ENCODE assay signal across 8 cellular contexts in the genomic region with DNA sequence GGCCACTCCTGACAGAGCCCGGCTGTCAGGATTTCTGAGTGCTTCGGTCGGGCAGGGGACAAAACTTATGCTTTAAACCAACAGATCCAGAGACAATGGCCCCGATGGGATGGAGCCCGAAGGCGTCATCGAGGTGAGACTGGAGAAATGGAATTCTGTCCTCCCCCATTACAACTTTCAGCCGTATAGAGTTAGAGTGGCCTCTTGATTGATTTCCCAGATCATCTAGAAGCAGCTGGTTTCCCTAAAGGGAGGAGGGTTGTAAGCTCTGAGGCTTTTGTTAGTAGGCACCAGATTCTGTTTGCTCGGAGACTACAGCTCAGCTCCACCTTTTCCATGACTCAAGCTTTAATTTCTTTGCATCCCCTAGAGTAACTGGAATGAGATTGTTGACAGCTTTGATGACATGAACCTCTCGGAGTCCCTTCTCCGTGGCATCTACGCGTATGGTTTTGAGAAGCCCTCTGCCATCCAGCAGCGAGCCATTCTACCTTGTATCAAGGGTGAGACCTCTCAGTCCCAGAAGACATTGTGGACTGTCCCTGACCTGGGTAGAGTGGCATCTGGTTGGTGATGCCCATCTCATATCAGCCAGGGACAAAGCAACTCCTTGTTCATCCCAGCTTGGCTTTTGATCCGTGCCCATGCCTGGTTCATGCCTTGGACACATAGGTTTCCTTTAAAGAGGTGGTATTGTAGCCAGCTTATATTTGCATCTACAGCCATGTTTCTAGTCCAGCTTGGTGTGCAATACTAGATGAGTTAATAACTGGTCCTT. TPM values are rescaled to one million over a fixed set of nuclear protein-coding genes. Genes with fewer than 3 reads are reported as not detected.
A peak's percentile ranks its signal among the peaks of the same experiment; 100 is the strongest.
DNase-seq lines count a peak whose midpoint lies in the region; ATAC-seq and TF ChIP-seq lines count a peak whose summit lies in the region.

No MANE protein-coding gene starts in this region.

- H3K36me3 Mint-ChIP-seq in naive B cell: peaks cover 15 to 17% of the 10 kb centered on the region in 2 donors

- peaks cover 45% of the 10 kb centered on the region for H4K20me1 ChIP-seq in Karpas-422 (ENCODE audit: insufficient read depth, low read depth, low read length)

- H3K4me3 ChIP-seq in BJ (ENCODE audit: low read depth, low read length) (peak overlapping the region; percentile 100), Karpas-422 (ENCODE audit: low read length) (peak overlapping the region; percentile 96), choroid plexus epithelial cell (ENCODE audit: low read depth, low read length) (peak overlapping the region; percentile 99)

- H3K27ac Mint-ChIP-seq in naive B cell: peak overlapping the region; percentile 70 to 100 (median 99)

- CTCF ChIA-PET in BJ (lab: Yijun Ruan, JAX): interaction anchor here (0.6 to 4.5 kb wide), 8 partner anchors 9 to 142 kb away, joined by 3 to 29 read pairs (median 3); a partner anchor contains a TSS

- H3K4me2 ChIP-seq in Karpas-422 (ENCODE audit: low read depth, low read length, poor library complexity, severe bottlenecking): peak overlapping the region; percentile 81

- no peaks in the 10 kb centered on the region for H3K9me2 ChIP-seq in Karpas-422 (replicated peaks; ENCODE audit: insufficient read depth, low read length)

- no peaks in the 10 kb centered on the region for H3K27me3 Mint-ChIP-seq in naive B cell

- POLR2A ChIA-PET in BJ (lab: Charles Lee): interaction anchor here (0.6 to 1.8 kb wide), 6 partner anchors 9 to 224 kb away, joined by 3 to 16 read pairs (median 5); a partner anchor contains a TSS

- peak overlapping the region; percentile 95 to 100 (median 98) for H3K4me3 Mint-ChIP-seq in naive B cell

- H3K9me3 Mint-ChIP-seq in naive B cell: peaks cover 0 to 1% (median 0%) of the 10 kb centered on the region in 7 donors

- peaks cover 38% of the 10 kb centered on the region for H3K79me2 ChIP-seq in Karpas-422 (ENCODE audit: low read length)

- peaks cover 61% of the 10 kb centered on the region for H3K4me1 ChIP-seq in Karpas-422 (ENCODE audit: low read length)

- H3K9ac ChIP-seq in Karpas-422 (ENCODE audit: low read length): peak overlapping the region; percentile 99

- DNase-seq in BJ (ENCODE audit: low read depth): no peak
- no peak for DNase-seq in Karpas-422
- DNase-seq in choroid plexus epithelial cell (ENCODE audit: low read depth): peak; percentile 39
- no peak for DNase-seq in naive B cell
- no peak for DNase-seq in activated gamma-delta T cell treated with Interleukin-2 at 50 U/mL for 16 hours
- DNase-seq in NCI-H1930 (lab: John Stamatoyannopoulos, UW): no peak

- no peaks in the 10 kb centered on the region for H3K9me3 ChIP-seq in Karpas-422 (ENCODE audit: low read length)

- ATAC-seq in naive B cell (ENCODE audit: low read depth in 2 of 2): no peak
- ATAC-seq in HG03139 (IDR thresholded peaks at IDR 0.05; ENCODE audit: unreplicated experiment): no peak
- no peak for ATAC-seq in GM21381 (IDR thresholded peaks at IDR 0.05; ENCODE audit: unreplicated experiment)

- TF ChIP-seq CTCF in BJ (IDR thresholded peaks at IDR 0.05; ENCODE audit: insufficient read depth, low read depth, low read length) (no peak), choroid plexus epithelial cell (conservative IDR thresholded peaks at IDR 0.05; ENCODE audit: low read depth, low read length) (no peak)

- H2AFZ ChIP-seq in Karpas-422 (ENCODE audit: low read length): no peak overlapping the region

- H3K27ac ChIP-seq in Karpas-422 (ENCODE audit: low read length): peak overlapping the region; percentile 91

- H3K4me1 Mint-ChIP-seq in naive B cell: peaks cover 32 to 64% (median 50%) of the 10 kb centered on the region in 3 donors

- peaks cover 51% of the 10 kb centered on the region for H3K36me3 ChIP-seq in BJ (ENCODE audit: control insufficient read depth, insufficient read depth, low read length)
- peaks cover 61% of the 10 kb centered on the region for H3K36me3 ChIP-seq in Karpas-422 (ENCODE audit: insufficient read depth, low read length)

- H3K27me3 ChIP-seq in BJ (ENCODE audit: control insufficient read depth, insufficient read depth, low read length) (no peaks in the 10 kb centered on the region), Karpas-422 (ENCODE audit: low read length) (no peaks in the 10 kb centered on the region)

RNA-seq across cellular contexts. Expression of a gene that starts 5.1 kb away (rescaled TPM):
- polyA plus RNA-seq in BJ (2011; rRNA removed) (58.2 and 93.2 TPM in 2 replicates), naive B cell (ENCODE audit: low read depth in 6 of 6) (1 to 10 TPM; 3.3 to 7.4 (median 6.8) TPM)
- polyA minus RNA-seq in BJ (2011; rRNA and poly(A)+ RNA removed): 11.8 and 15.2 TPM in 2 replicates
- total RNA-seq in Karpas-422 (2014; rRNA removed; shearing (Covaris generic); ENCODE audit: low replicate concordance): 3.8 and 6.0 TPM in 2 replicates

RNA-seq across cellular contexts. Expression of a gene that starts 9.3 kb away (rescaled TPM):
- polyA plus RNA-seq in BJ (2011; rRNA removed) (142 and 174 TPM in 2 replicates), naive B cell (ENCODE audit: low read depth in 6 of 6) (10 to 100 TPM; 27.8 to 59.7 (median 43.1) TPM)
- polyA minus RNA-seq in BJ (2011; rRNA and poly(A)+ RNA removed): 32.9 and 94.4 TPM in 2 replicates
- total RNA-seq in Karpas-422 (2014; rRNA removed; shearing (Covaris generic); ENCODE audit: low replicate concordance): 25.4 and 27.0 TPM in 2 replicates

RNA-seq across cellular contexts. Expression of a gene that starts 12.6 kb away (rescaled TPM):
- polyA plus RNA-seq in BJ (2011; rRNA removed): 69.8 and 72.2 TPM in 2 replicates
- polyA minus RNA-seq in BJ (2011; rRNA and poly(A)+ RNA removed): 39.0 and 67.7 TPM in 2 replicates
- 62.8 and 96.1 TPM in 2 replicates for total RNA-seq in Karpas-422 (2014; rRNA removed; shearing (Covaris generic); ENCODE audit: low replicate concordance)
- 10 to 100 TPM; 16.0 to 21.9 (median 18.2) TPM for polyA plus RNA-seq in naive B cell (ENCODE audit: low read depth in 6 of 6)

RNA-seq across cellular contexts. Expression of a gene that starts 15.5 kb away (rescaled TPM):
- polyA plus RNA-seq in BJ (2011; rRNA removed): 0.34 and 0.49 TPM in 2 replicates
- polyA minus RNA-seq in BJ (2011; rRNA and poly(A)+ RNA removed): 0.14 and 0.21 TPM in 2 replicates
- 1.2 and 1.6 TPM in 2 replicates for total RNA-seq in Karpas-422 (2014; rRNA removed; shearing (Covaris generic); ENCODE audit: low replicate concordance)
- polyA plus RNA-seq in naive B cell (ENCODE audit: low read depth in 6 of 6): not detected

RNA-seq across cellular contexts. Expression of a gene that starts 15.8 kb away (rescaled TPM):
- 2.0 and 2.4 TPM in 2 replicates for polyA plus RNA-seq in BJ (2011; rRNA removed)
- polyA minus RNA-seq in BJ (2011; rRNA and poly(A)+ RNA removed): 0.66 and 0.87 TPM in 2 replicates
- total RNA-seq in Karpas-422 (2014; rRNA removed; shearing (Covaris generic); ENCODE audit: low replicate concordance): 0.90 and 4.0 TPM in 2 replicates
- 10 to 100 TPM; 32.2 to 43.1 (median 38.5) TPM for polyA plus RNA-seq in naive B cell (ENCODE audit: low read depth in 6 of 6)
